In genomic region chr12:27331927-27332324, GRCh38 we compare ENCODE assay signal across 8 cellular contexts. TPM values are rescaled to one million over a fixed set of nuclear protein-coding genes. Genes with fewer than 3 reads are reported as not detected.
DNase-seq lines count a peak whose midpoint lies in the region; ATAC-seq and TF ChIP-seq lines count a peak whose summit lies in the region.

No MANE protein-coding gene starts in this region.

- WGBS in mammary epithelial cell (ENCODE audit: low coverage, missing lambda C conversion rate): 3% methylated on average over 3 of the region's 3 CpGs

- H3K27ac ChIP-seq in CD4-positive, CD25-positive, alpha-beta regulatory T cell (ENCODE audit: insufficient read depth, low read length, poor library complexity, severe bottlenecking): no peak overlapping the region
- H3K27ac ChIP-seq in mammary epithelial cell (ENCODE audit: insufficient read depth, low read depth, low read length) (peak overlapping the region; percentile 98), muscle layer of duodenum (ENCODE audit: low read length) (peak overlapping the region; percentile 29)

- H3K9ac ChIP-seq in mammary epithelial cell (ENCODE audit: insufficient read depth, low read length): peak overlapping the region; percentile 99

- H3K4me1 ChIP-seq in CD4-positive, CD25-positive, alpha-beta regulatory T cell (ENCODE audit: control insufficient read depth, insufficient read depth, low read length, poor library complexity, severe bottlenecking): peaks cover 12% of the 10 kb centered on the region
- peaks cover 44% of the 10 kb centered on the region for H3K4me1 ChIP-seq in mammary epithelial cell (ENCODE audit: insufficient read depth, low read length)
- peaks cover 0 to 9% of the 10 kb centered on the region in 2 donors for H3K4me1 ChIP-seq in muscle layer of duodenum (ENCODE audit: control insufficient read depth in 1 of 2, insufficient read depth in 2 of 2, low read length in 2 of 2)

- H3K4me3 ChIP-seq in CD4-positive, CD25-positive, alpha-beta regulatory T cell (ENCODE audit: low read depth, low read length): peak overlapping the region; percentile 54
- peak overlapping the region; percentile 67 for H3K4me3 ChIP-seq in Jurkat, Clone E6-1 (ENCODE audit: low read length)
- H3K4me3 ChIP-seq in mammary epithelial cell (replicated peaks in 1 of 3; ENCODE audit: insufficient read depth in 1 of 3, low read depth in 2 of 3, low read length in 3 of 3): peak overlapping the region; percentile 41 to 80 (median 66)
- H3K4me3 ChIP-seq in muscle layer of duodenum (ENCODE audit: low read depth in 1 of 2, low read length in 2 of 2): peak overlapping the region; percentile 72 to 74

- intact Hi-C loops in mammary epithelial cell (cut with micrococcal nuclease): loop anchor here (1.0 to 5.0 kb wide), 5 partner anchors 11 to 320 kb away; partner anchors contain the start of gene PPFIBP1
- intact Hi-C loops in left ventricle myocardium superior (cut with micrococcal nuclease): no loop called here

- CTCF ChIA-PET in mammary epithelial cell (lab: Charles Lee; ENCODE audit: low non-redundant PET): no interaction called here

- peaks cover 35% of the 10 kb centered on the region for H3K79me2 ChIP-seq in mammary epithelial cell (ENCODE audit: insufficient read depth, low read length)

- H3K4me1 Mint-ChIP-seq in CD4-positive, CD25-positive, alpha-beta regulatory T cell: peaks cover 0 to 15% (median 11%) of the 10 kb centered on the region in 4 donors

- peaks cover 7% of the 10 kb centered on the region for H3K36me3 Mint-ChIP-seq in CD4-positive, CD25-positive, alpha-beta regulatory T cell

- ATAC-seq in CD4-positive, CD25-positive, alpha-beta regulatory T cell (ENCODE audit: low read depth in 2 of 2): no peak
- ATAC-seq in left ventricle myocardium superior: no peak

- peak overlapping the region; percentile 77 for H2AFZ ChIP-seq in mammary epithelial cell (ENCODE audit: low read depth, low read length)

- H3K27ac Mint-ChIP-seq in CD4-positive, CD25-positive, alpha-beta regulatory T cell: no peak overlapping the region

- dilution Hi-C loops in mammary epithelial cell (cut with HindIII; ENCODE audit: low sequenced_read_pairs): no loop called here

- peak overlapping the region; percentile 4 to 80 (median 78) for H3K4me3 Mint-ChIP-seq in CD4-positive, CD25-positive, alpha-beta regulatory T cell

- peak overlapping the region; percentile 96 for H3K4me2 ChIP-seq in mammary epithelial cell (ENCODE audit: insufficient read depth, low read depth, low read length)

- H3K9me3 ChIP-seq in CD4-positive, CD25-positive, alpha-beta regulatory T cell (ENCODE audit: control insufficient read depth in 2 of 2, low read length in 2 of 2): no peaks in the 10 kb centered on the region
- H3K9me3 ChIP-seq in mammary epithelial cell (replicated peaks; ENCODE audit: insufficient read depth, low read length) (no peaks in the 10 kb centered on the region), muscle layer of duodenum (ENCODE audit: control insufficient read depth in 1 of 2, low read length in 2 of 2) (no peaks in the 10 kb centered on the region)

- no peak for TF ChIP-seq CTCF in mammary epithelial cell (conservative IDR thresholded peaks at IDR 0.05 in 1 of 2, IDR thresholded peaks at IDR 0.05 in 1 of 2; ENCODE audit: extremely low read depth in 1 of 2, insufficient read depth in 1 of 2, low read depth in 1 of 2, low read length in 2 of 2)
- TF ChIP-seq CTCF in GM10266 (IDR thresholded peaks at IDR 0.05; ENCODE audit: control insufficient read depth, insufficient read depth, low read depth, missing control alignments): no peak

- no peaks in the 10 kb centered on the region for H3K36me3 ChIP-seq in CD4-positive, CD25-positive, alpha-beta regulatory T cell (ENCODE audit: control insufficient read depth, insufficient read depth, low read length)
- no peaks in the 10 kb centered on the region for H3K36me3 ChIP-seq in mammary epithelial cell (ENCODE audit: insufficient read depth, low read length)
- H3K36me3 ChIP-seq in muscle layer of duodenum (ENCODE audit: control insufficient read depth in 1 of 2, insufficient read depth in 2 of 2, low read length in 2 of 2): peaks cover 5 to 8% of the 10 kb centered on the region in 2 donors

- H3K27me3 Mint-ChIP-seq in CD4-positive, CD25-positive, alpha-beta regulatory T cell: peaks cover 30% of the 10 kb centered on the region

- DNase-seq in CD4-positive, CD25-positive, alpha-beta regulatory T cell: peak in 1 of 3 donors; percentile 13
- DNase-seq in Jurkat, Clone E6-1 (ENCODE audit: low read depth, low spot score): no peak
- DNase-seq in mammary epithelial cell (peak; percentile 42), GM10266 (ENCODE audit: extremely low spot score) (no peak), NCI-H1417 (lab: John Stamatoyannopoulos, UW) (no peak), T1000 (lab: John Stamatoyannopoulos, UW) (no peak), left ventricle myocardium superior (no peak)

- BruUV-seq in mammary epithelial cell (replicated peaks; lab: Mats Ljungman, UMichigan): no TSS peak

- peaks cover 0 to 1% (median 0%) of the 10 kb centered on the region in 7 donors for H3K9me3 Mint-ChIP-seq in CD4-positive, CD25-positive, alpha-beta regulatory T cell

- H3K27me3 ChIP-seq in CD4-positive, CD25-positive, alpha-beta regulatory T cell (ENCODE audit: control insufficient read depth, insufficient read depth, low read length): peaks cover 23% of the 10 kb centered on the region
- H3K27me3 ChIP-seq in mammary epithelial cell (ENCODE audit: insufficient read depth, low read length) (no peaks in the 10 kb centered on the region), muscle layer of duodenum (ENCODE audit: low read depth, low read length) (no peaks in the 10 kb centered on the region)

- no peaks in the 10 kb centered on the region for H4K20me1 ChIP-seq in mammary epithelial cell (ENCODE audit: insufficient read depth, low read length)

- in situ Hi-C loops in mammary epithelial cell (cut with MboI; ENCODE audit: low sequenced_read_pairs in 2 of 2): loop anchor here in 1 of 2 donors (10.0 kb wide), 1 partner anchor 53 kb away; no protein-coding TSS in a partner anchor

RNA-seq across cellular contexts. Expression of gene BMAL2, which starts 0.7 kb away (rescaled TPM):
- 2.2 TPM for total RNA-seq in CD4-positive, CD25-positive, alpha-beta regulatory T cell
- 1 to 10 TPM in 3 of 4 donors, under 1 TPM in 1; 0.21 to 3.0 (median 2.0) TPM for polyA plus RNA-seq in CD4-positive, CD25-positive, alpha-beta regulatory T cell
- 10.9 TPM for polyA plus RNA-seq in Jurkat, Clone E6-1 (2012; ENCODE audit: insufficient read depth, insufficient read length)
- 10 to 100 TPM in 1 of 2 donors, 1 to 10 TPM in 1; 8.8 to 51.6 TPM for total RNA-seq in mammary epithelial cell
- polyA plus RNA-seq in mammary epithelial cell: 12.7 TPM
- polyA minus RNA-seq in mammary epithelial cell: 21.8 TPM
- 2.5 TPM for total RNA-seq in left ventricle myocardium superior
